19 cellular contexts compared by ENCODE assay signal in the genomic region with DNA sequence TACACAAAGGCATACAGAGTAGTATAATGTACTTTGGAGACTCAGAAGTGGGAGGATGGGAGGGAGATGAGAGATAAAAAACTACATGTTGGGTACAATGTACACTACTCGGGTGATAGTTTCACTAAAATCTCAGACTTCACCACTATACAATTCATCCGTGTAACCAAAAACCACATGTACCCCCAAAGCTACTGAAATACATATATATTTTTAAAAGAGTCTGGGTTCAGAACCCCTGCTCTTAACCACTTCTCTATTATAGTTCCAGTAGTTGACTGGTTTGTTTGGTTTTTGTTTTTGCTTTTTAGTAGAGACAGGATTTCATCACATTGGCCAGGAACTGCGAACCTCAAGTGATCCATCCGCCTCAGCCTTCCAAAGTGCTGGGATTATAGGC. TPM values are rescaled to one million over a fixed set of nuclear protein-coding genes. Genes with fewer than 3 reads are reported as not detected.
A peak's percentile ranks its signal among the peaks of the same experiment; 100 is the strongest.
DNase-seq lines count a peak whose midpoint lies in the region; ATAC-seq lines count a peak whose summit lies in the region.
"Had no signal": no experiment of that assay in that cellular context is flagged by ENCODE, and none has a peak within 500 bp of the region (broad histone marks: within the 10 kb centered on the region; RNA-seq: fewer than 3 reads in every experiment).

No MANE protein-coding gene starts in this region.

- in situ Hi-C loops in G401 (cut with HindIII; ENCODE audit: low sequenced_read_pairs), result no loop called here

- peak; percentile 87 for DNase-seq in MV-4-11 (lab: John Stamatoyannopoulos, UW)
- DNase-seq in NCI-H2081 treated with DMSO at 0.1 percent for 48 hours (lab: John Stamatoyannopoulos, UW), result no peak
- DNase-seq in G401 (ENCODE audit: low spot score), result no peak
- DNase-seq in D341Med (ENCODE audit: low spot score), result no peak
- DNase-seq: DMS79, HCEC 1CT, NCI-H1092 treated with DMSO at 0.1 percent for 48 hours, NCI-H1694 treated with DMSO at 0.1 percent for 48 hours, NCI-H2171 treated with DMSO at 0.1 percent for 48 hours, NCI-H774, Right ventricle myocardium superior, T-helper 17 cell had no signal

- peak; percentile 67 for ATAC-seq in GM18499 (IDR thresholded peaks at IDR 0.05; ENCODE audit: insufficient read depth, unreplicated experiment)
- ATAC-seq in GM21529 (IDR thresholded peaks at IDR 0.05; ENCODE audit: unreplicated experiment), result peak; percentile 49
- peak; percentile 65 for ATAC-seq in HG03135 (IDR thresholded peaks at IDR 0.05; ENCODE audit: unreplicated experiment)
- no peak for ATAC-seq in activated CD4-positive, CD25-positive, alpha-beta regulatory T cell treated with anti-CD3 and anti-CD28 coated beads, Interleukin-2, amount 50 U/mL, for 24 hours
- ATAC-seq: A549, Panc1, SK-N-SH treated with all-trans-retinoic acid at 6 μM for 48 hours, T-helper 17 cell had no signal

RNA-seq across cellular contexts. Expression of gene SGTB, which starts 22.6 kb away (rescaled TPM):
- total RNA-seq in G401 (2014; rRNA removed; shearing (Covaris generic)), result 14.0 and 18.7 TPM in 2 replicates

RNA-seq across cellular contexts. Expression of gene NLN, which starts 22.7 kb away (rescaled TPM):
- 53.6 and 81.4 TPM in 2 replicates for total RNA-seq in G401 (2014; rRNA removed; shearing (Covaris generic))

Comparison
In these comparisons a context has a peak if more than half of its experiments do, and no peak if none do; other contexts are left out.
1. ATAC-seq: peak in GM18499 (single experiment), GM21529 (single experiment) and HG03135 (single experiment); none in activated CD4-positive, CD25-positive, alpha-beta regulatory T cell treated with anti-CD3 and anti-CD28 coated beads, Interleukin-2, amount 50 U/mL, for 24 hours (0 of 2).